ENCODE assay signal across 10 cellular contexts in the genomic region with DNA sequence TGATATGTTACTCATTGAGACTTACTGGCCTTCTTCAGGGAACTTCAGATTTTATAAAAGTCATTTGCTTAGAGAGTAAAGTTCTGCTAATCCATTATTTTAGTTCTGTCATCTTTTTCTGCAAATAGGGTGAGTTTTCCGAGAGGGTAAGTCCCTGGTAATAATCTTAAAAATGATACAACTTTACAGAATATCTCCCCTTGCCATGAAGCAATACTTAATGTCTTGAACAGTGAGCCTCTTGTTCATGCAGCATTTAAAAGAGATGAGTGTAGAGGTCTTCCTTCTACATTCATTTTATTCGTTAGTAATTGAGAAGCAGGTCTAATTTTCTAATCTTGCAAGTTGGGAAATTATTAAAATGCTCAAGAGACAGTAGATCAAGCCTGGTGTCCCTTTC. TPM values are rescaled to one million over a fixed set of nuclear protein-coding genes. Genes with fewer than 3 reads are reported as not detected.
A peak's percentile ranks its signal among the peaks of the same experiment; 100 is the strongest.
DNase-seq lines count a peak whose midpoint lies in the region; ATAC-seq and TF ChIP-seq lines count a peak whose summit lies in the region.
"Had no signal": no experiment of that assay in that cellular context is flagged by ENCODE, and none has a peak within 500 bp of the region (broad histone marks: within the 10 kb centered on the region; RNA-seq: fewer than 3 reads in every experiment).

No MANE protein-coding gene starts in this region.

- H3K4me1 Mint-ChIP-seq in stimulated activated naive CD8-positive, alpha-beta T cell treated with anti-CD3 and anti-CD28 coated beads, Interleukin-15, Interleukin-2, amounts not matched to agents 100 ng/mL and 50 ng/mL, for 24 hours (ENCODE audit: low read depth) = peaks cover 93% of the 10 kb centered on the region
- peaks cover 86% of the 10 kb centered on the region for H3K4me1 Mint-ChIP-seq in activated naive CD8-positive, alpha-beta T cell treated with anti-CD3 and anti-CD28 coated beads, Interleukin-2, amount 50 U/mL, for 24 hours
- peaks cover 86 to 89% of the 10 kb centered on the region in 2 donors for H3K4me1 Mint-ChIP-seq in natural killer cell

- peaks cover 44% of the 10 kb centered on the region for H3K36me3 Mint-ChIP-seq in stimulated activated naive CD8-positive, alpha-beta T cell treated with anti-CD3 and anti-CD28 coated beads, Interleukin-15, Interleukin-2, amounts not matched to agents 100 ng/mL and 50 ng/mL, for 24 hours (ENCODE audit: low read depth)
- peaks cover 41% of the 10 kb centered on the region for H3K36me3 Mint-ChIP-seq in activated naive CD8-positive, alpha-beta T cell treated with anti-CD3 and anti-CD28 coated beads, Interleukin-2, amount 50 U/mL, for 24 hours (ENCODE audit: low read depth)
- no peaks in the 10 kb centered on the region for H3K36me3 Mint-ChIP-seq in natural killer cell

- intact Hi-C loops in natural killer cell (cut with micrococcal nuclease) = loop anchor here (5.0 to 10.0 kb wide), 2 partner anchors 39 to 123 kb away; no protein-coding TSS in a partner anchor

- no peak for TF ChIP-seq CTCF in natural killer cell (IDR thresholded peaks at IDR 0.05)

- H3K9me3 Mint-ChIP-seq in stimulated activated naive CD8-positive, alpha-beta T cell treated with anti-CD3 and anti-CD28 coated beads, Interleukin-15, Interleukin-2, amounts not matched to agents 100 ng/mL and 50 ng/mL, for 24 hours = no peaks in the 10 kb centered on the region
- peaks cover 7% of the 10 kb centered on the region for H3K9me3 Mint-ChIP-seq in activated naive CD8-positive, alpha-beta T cell treated with anti-CD3 and anti-CD28 coated beads, Interleukin-2, amount 50 U/mL, for 24 hours
- no peaks in the 10 kb centered on the region for H3K9me3 Mint-ChIP-seq in natural killer cell

- no peak overlapping the region for H3K4me3 Mint-ChIP-seq in stimulated activated naive CD8-positive, alpha-beta T cell treated with anti-CD3 and anti-CD28 coated beads, Interleukin-15, Interleukin-2, amounts not matched to agents 100 ng/mL and 50 ng/mL, for 24 hours
- H3K4me3 Mint-ChIP-seq in activated naive CD8-positive, alpha-beta T cell treated with anti-CD3 and anti-CD28 coated beads, Interleukin-2, amount 50 U/mL, for 24 hours = no peak overlapping the region
- H3K4me3 Mint-ChIP-seq in natural killer cell = peak overlapping the region; percentile 13

- peak overlapping the region; percentile 71 for H3K27ac Mint-ChIP-seq in stimulated activated naive CD8-positive, alpha-beta T cell treated with anti-CD3 and anti-CD28 coated beads, Interleukin-15, Interleukin-2, amounts not matched to agents 100 ng/mL and 50 ng/mL, for 24 hours
- peak overlapping the region; percentile 56 for H3K27ac Mint-ChIP-seq in activated naive CD8-positive, alpha-beta T cell treated with anti-CD3 and anti-CD28 coated beads, Interleukin-2, amount 50 U/mL, for 24 hours
- H3K27ac Mint-ChIP-seq in natural killer cell = peak overlapping the region; percentile 77 to 90

- no peak overlapping the region for H3K27ac ChIP-seq in substantia nigra (ENCODE audit: low read depth, low read length, poor library complexity, severe bottlenecking)

- H3K27me3 Mint-ChIP-seq in stimulated activated naive CD8-positive, alpha-beta T cell treated with anti-CD3 and anti-CD28 coated beads, Interleukin-15, Interleukin-2, amounts not matched to agents 100 ng/mL and 50 ng/mL, for 24 hours = no peaks in the 10 kb centered on the region
- H3K27me3 Mint-ChIP-seq in activated naive CD8-positive, alpha-beta T cell treated with anti-CD3 and anti-CD28 coated beads, Interleukin-2, amount 50 U/mL, for 24 hours = no peaks in the 10 kb centered on the region
- H3K27me3 Mint-ChIP-seq in natural killer cell (ENCODE audit: low read depth in 2 of 2) = no peaks in the 10 kb centered on the region

- no peak for DNase-seq in stimulated activated naive CD8-positive, alpha-beta T cell treated with anti-CD3 and anti-CD28 coated beads, Interleukin-15, Interleukin-2, amounts not matched to agents 100 U/mL and 50 U/mL, for 24 hours
- DNase-seq in activated naive CD8-positive, alpha-beta T cell treated with anti-CD3 and anti-CD28 coated beads, Interleukin-2, amount 50 U/mL, for 24 hours = no peak
- DNase-seq in natural killer cell (no peak), KBM-7 (no peak), substantia nigra (lab: John Stamatoyannopoulos, UW) (no peak), cortex of kidney (lab: John Stamatoyannopoulos, UW) (no peak)
- no peak for DNase-seq in activated effector memory CD4-positive, alpha-beta T cell treated with anti-CD3 and anti-CD28 coated beads, Interleukin-2, amount 50 U/mL, for 16 hours
- DNase-seq: central memory CD4-positive, alpha-beta T cell; MV-4-11 had no signal

- no peak for ATAC-seq in stimulated activated naive CD8-positive, alpha-beta T cell treated with anti-CD3 and anti-CD28 coated beads, Interleukin-15, Interleukin-2, amounts not matched to agents 100 U/mL and 50 U/mL, for 24 hours
- no peak for ATAC-seq in activated naive CD8-positive, alpha-beta T cell treated with anti-CD3 and anti-CD28 coated beads, Interleukin-2, amount 50 U/mL, for 24 hours
- no peak for ATAC-seq in natural killer cell

- in situ Hi-C loops in KBM-7 (cut with MboI; ENCODE audit: low pct_unique_long_range_greater_than_20kb, low sequenced_read_pairs) = no loop called here

RNA-seq across cellular contexts. Expression of gene MBNL1, which starts 52.6 kb away (rescaled TPM):
- total RNA-seq in natural killer cell = 100 to 1,000 TPM; 600 to 704 (median 607) TPM
